ENCODE assay signal across 23 cellular contexts in genomic region chr9:133913571-133914369, GRCh38.
DNase-seq lines count a peak whose midpoint lies in the region; ATAC-seq and TF ChIP-seq lines count a peak whose summit lies in the region.
"Had no signal": no experiment of that assay in that cellular context is flagged by ENCODE, and none has a peak within 500 bp of the region (broad histone marks: within the 10 kb centered on the region; RNA-seq: fewer than 3 reads in every experiment).

No MANE protein-coding gene starts in this region.

- H3K4me2 ChIP-seq in BLaER1 treated with 17β-estradiol and CSF1 and Interleukin-3, amounts not matched to agents 10 nM and 100 nM: peak overlapping the region in 8 of 11 experiments; percentile 7 to 47 (median 36); a peak in 12 of 22 replicates
- no peak overlapping the region for H3K4me2 ChIP-seq in mesenchymal stem cell (ENCODE audit: low read length, poor library complexity, severe bottlenecking)
- H3K4me2 ChIP-seq: hepatocyte had no signal

- H3K9me3 ChIP-seq in BLaER1 treated with 17β-estradiol and CSF1 and Interleukin-3, amounts not matched to agents 10 nM and 100 nM (replicated peaks in 1 of 11): peaks cover 0 to 6% (median 4%) of the 10 kb centered on the region in 11 experiments; a peak in 9 of 22 replicates
- no peaks in the 10 kb centered on the region for H3K9me3 ChIP-seq in mesenchymal stem cell (ENCODE audit: control insufficient read depth, low read length)
- H3K9me3 ChIP-seq in suprapubic skin: no peaks in the 10 kb centered on the region
- H3K9me3 ChIP-seq: gastroesophageal sphincter, HAP-1, SJCRH30 had no signal

- no peak overlapping the region for H2AK5ac ChIP-seq in mesenchymal stem cell (ENCODE audit: low read length, severe bottlenecking)

- peaks cover 37% of the 10 kb centered on the region for H3K4me1 Mint-ChIP-seq in progenitor cell of endocrine pancreas (ENCODE audit: low read depth)
- H3K4me1 Mint-ChIP-seq: activated CD4-positive, alpha-beta T cell treated with anti-CD3 and anti-CD28 coated beads, Interleukin-2, amount 10 ng/mL, durations not matched to agents 7 days and 5 days had no signal

- H3K36me3 ChIP-seq in BLaER1 treated with 17β-estradiol and CSF1 and Interleukin-3, amounts not matched to agents 10 nM and 100 nM: peaks cover 0 to 5% (median 0%) of the 10 kb centered on the region in 11 experiments; a peak in 4 of 22 replicates
- H3K36me3 ChIP-seq in mesenchymal stem cell (ENCODE audit: control insufficient read depth in 1 of 2, insufficient read depth in 2 of 2, low read depth in 1 of 2, low read length in 2 of 2) (peaks cover 3 to 52% of the 10 kb centered on the region in 2 experiments), suprapubic skin (no peaks in the 10 kb centered on the region)
- H3K36me3 ChIP-seq: gastroesophageal sphincter, HAP-1 had no signal

- H3K27ac Mint-ChIP-seq in progenitor cell of endocrine pancreas: peak overlapping the region; percentile 52
- H3K27ac Mint-ChIP-seq: activated CD4-positive, alpha-beta T cell treated with anti-CD3 and anti-CD28 coated beads, Interleukin-2, amount 10 ng/mL, durations not matched to agents 7 days and 5 days; CD8-positive, alpha-beta memory T cell; stimulated activated effector memory CD8-positive, alpha-beta T cell treated with anti-CD3 and anti-CD28 coated beads, Interleukin-12 subunit alpha, Interleukin-12 subunit beta, amount 100 ng/mL, for 72 hours had no signal

- H3K9ac ChIP-seq in BLaER1 treated with 17β-estradiol and CSF1 and Interleukin-3, amounts not matched to agents 10 nM and 100 nM: no peak overlapping the region; a peak in 1 of 22 replicates
- no peak overlapping the region for H3K9ac ChIP-seq in mesenchymal stem cell (ENCODE audit: low read length)

- H4K8ac ChIP-seq in mesenchymal stem cell (ENCODE audit: low read length): no peak overlapping the region

- peak overlapping the region; percentile 37 for H2BK15ac ChIP-seq in mesenchymal stem cell (ENCODE audit: low read depth, poor library complexity, severe bottlenecking)

- TF ChIP-seq CTCF in astrocyte of the spinal cord (IDR thresholded peaks at IDR 0.05; ENCODE audit: low read depth, low read length) (no peak), progenitor cell of endocrine pancreas (IDR thresholded peaks at IDR 0.05; ENCODE audit: unreplicated experiment) (no peak), suprapubic skin (IDR thresholded peaks at IDR 0.05) (no peak)

- no peak overlapping the region for H3K4me3 Mint-ChIP-seq in progenitor cell of endocrine pancreas (ENCODE audit: low read depth)
- H3K4me3 Mint-ChIP-seq: activated CD4-positive, alpha-beta T cell treated with anti-CD3 and anti-CD28 coated beads, Interleukin-2, amount 10 ng/mL, durations not matched to agents 7 days and 5 days; CD8-positive, alpha-beta memory T cell; stimulated activated effector memory CD8-positive, alpha-beta T cell treated with anti-CD3 and anti-CD28 coated beads, Interleukin-12 subunit alpha, Interleukin-12 subunit beta, amount 100 ng/mL, for 72 hours had no signal

- no peak overlapping the region for H4K91ac ChIP-seq in mesenchymal stem cell (ENCODE audit: low read length)

- no peak overlapping the region for H3K4ac ChIP-seq in mesenchymal stem cell (ENCODE audit: low read depth in 1 of 2, low read length in 2 of 2)

- H3K9me3 Mint-ChIP-seq in progenitor cell of endocrine pancreas (ENCODE audit: low read depth): no peaks in the 10 kb centered on the region
- H3K9me3 Mint-ChIP-seq: activated CD4-positive, alpha-beta T cell treated with anti-CD3 and anti-CD28 coated beads, Interleukin-2, amount 10 ng/mL, durations not matched to agents 7 days and 5 days; activated naive CD4-positive, alpha-beta T cell treated with anti-CD3 and anti-CD28 coated beads, Interleukin-2, amount 50 U/mL, for 72 hours; CD8-positive, alpha-beta memory T cell; stimulated activated effector memory CD8-positive, alpha-beta T cell treated with anti-CD3 and anti-CD28 coated beads, Interleukin-12 subunit alpha, Interleukin-12 subunit beta, amount 100 ng/mL, for 72 hours had no signal

- ATAC-seq in GM21529 (IDR thresholded peaks at IDR 0.05; ENCODE audit: unreplicated experiment): no peak
- ATAC-seq: activated naive CD4-positive, alpha-beta T cell treated with anti-CD3 and anti-CD28 coated beads, Interleukin-2, amount 50 U/mL, for 72 hours; gastroesophageal sphincter; stimulated activated effector memory CD8-positive, alpha-beta T cell treated with anti-CD3 and anti-CD28 coated beads, Interleukin-12 subunit alpha, Interleukin-12 subunit beta, amount 100 ng/mL, for 72 hours had no signal

- no peak overlapping the region for H2BK12ac ChIP-seq in mesenchymal stem cell (ENCODE audit: low read length in 2 of 2)

- no peaks in the 10 kb centered on the region for H3K27me3 ChIP-seq in BLaER1 treated with 17β-estradiol and CSF1 and Interleukin-3, amounts not matched to agents 10 nM and 100 nM
- H3K27me3 ChIP-seq in mesenchymal stem cell (ENCODE audit: control insufficient read depth in 1 of 2, insufficient read depth in 1 of 2, low read length in 2 of 2) (no peaks in the 10 kb centered on the region), suprapubic skin (no peaks in the 10 kb centered on the region)
- H3K27me3 ChIP-seq: gastroesophageal sphincter, hepatocyte, SJCRH30 had no signal

- peaks cover 1 to 91% (median 40%) of the 10 kb centered on the region in 11 experiments; a peak in 20 of 22 replicates for H4K20me1 ChIP-seq in BLaER1 treated with 17β-estradiol and CSF1 and Interleukin-3, amounts not matched to agents 10 nM and 100 nM

- in situ Hi-C loops in astrocyte of the spinal cord (cut with HindIII; ENCODE audit: low sequenced_read_pairs): no loop called here

- no peak overlapping the region for H3K4me3 ChIP-seq in BLaER1 treated with 17β-estradiol and CSF1 and Interleukin-3, amounts not matched to agents 10 nM and 100 nM
- H3K4me3 ChIP-seq in astrocyte of the spinal cord (ENCODE audit: low read depth, low read length) (no peak overlapping the region), mesenchymal stem cell (ENCODE audit: insufficient read depth in 1 of 2, low read depth in 1 of 2, low read length in 2 of 2) (no peak overlapping the region), suprapubic skin (no peak overlapping the region)
- H3K4me3 ChIP-seq: gastroesophageal sphincter, HAP-1, hepatocyte, lung, SJCRH30 had no signal

- peaks cover 22 to 92% (median 71%) of the 10 kb centered on the region in 10 experiments for H3K4me1 ChIP-seq in BLaER1 treated with 17β-estradiol and CSF1 and Interleukin-3, amounts not matched to agents 10 nM and 100 nM
- H3K4me1 ChIP-seq in mesenchymal stem cell (ENCODE audit: control insufficient read depth, insufficient read depth, low read depth, low read length): peaks cover 32% of the 10 kb centered on the region
- peaks cover 15% of the 10 kb centered on the region for H3K4me1 ChIP-seq in suprapubic skin
- H3K4me1 ChIP-seq: HAP-1, SJCRH30 had no signal

- H3K79me1 ChIP-seq in mesenchymal stem cell (replicated peaks; ENCODE audit: low read length, poor library complexity, severe bottlenecking): peaks cover 37% of the 10 kb centered on the region

- peak overlapping the region in 4 of 11 experiments; percentile 0 to 36 (median 4); a peak in 2 of 22 replicates for H3K27ac ChIP-seq in BLaER1 treated with 17β-estradiol and CSF1 and Interleukin-3, amounts not matched to agents 10 nM and 100 nM
- no peak overlapping the region for H3K27ac ChIP-seq in mesenchymal stem cell (ENCODE audit: low read length, poor library complexity, severe bottlenecking)
- H3K27ac ChIP-seq in suprapubic skin: no peak overlapping the region
- H3K27ac ChIP-seq: gastroesophageal sphincter, hepatocyte, SJCRH30 had no signal

- H3K14ac ChIP-seq in mesenchymal stem cell (ENCODE audit: low read length in 2 of 2): no peak overlapping the region

- no peak for TF ChIP-seq POLR2A in suprapubic skin (IDR thresholded peaks at IDR 0.05)

- DNase-seq in astrocyte of the spinal cord (ENCODE audit: low read depth, low spot score) (peak; percentile 33), mesenchymal stem cell (no peak), progenitor cell of endocrine pancreas (ENCODE audit: low spot score, unreplicated experiment) (no peak), amygdala (lab: John Stamatoyannopoulos, UW) (no peak), suprapubic skin (ENCODE audit: low spot score in 2 of 2) (no peak)
- DNase-seq: activated CD4-positive, alpha-beta T cell treated with anti-CD3 and anti-CD28 coated beads, Interleukin-2, amount 10 ng/mL, durations not matched to agents 7 days and 5 days; activated effector memory CD4-positive, alpha-beta T cell treated with Interleukin-2 at 50 U/mL for 16 hours; activated T-cell treated with anti-CD3 and anti-CD28 coated beads, Interleukin-2, amount 50 U/mL, for 1 hour; CD8-positive, alpha-beta memory T cell; DMS 273 treated with DMSO at 0.1 percent for 48 hours; effector CD4-positive, alpha-beta T cell; NCI-H146; NCI-H446 treated with DMSO at 0.1 percent for 48 hours; NCI-H82; SJCRH30 had no signal

- H3K18ac ChIP-seq in mesenchymal stem cell (ENCODE audit: low read depth in 1 of 2, low read length in 2 of 2): no peak overlapping the region

- no peak for TF ChIP-seq EP300 in suprapubic skin (IDR thresholded peaks at IDR 0.05)

- WGBS in mesenchymal stem cell: 77% methylated on average over 27 of the region's 27 CpGs
- 84% methylated on average over 18 of the region's 27 CpGs for WGBS in suprapubic skin

- no peaks in the 10 kb centered on the region for H3K27me3 Mint-ChIP-seq in progenitor cell of endocrine pancreas
- H3K27me3 Mint-ChIP-seq: activated CD4-positive, alpha-beta T cell treated with anti-CD3 and anti-CD28 coated beads, Interleukin-2, amount 10 ng/mL, durations not matched to agents 7 days and 5 days had no signal

- H3K36me3 Mint-ChIP-seq in progenitor cell of endocrine pancreas (ENCODE audit: insufficient read depth): no peaks in the 10 kb centered on the region
- H3K36me3 Mint-ChIP-seq: activated naive CD4-positive, alpha-beta T cell treated with anti-CD3 and anti-CD28 coated beads, Interleukin-2, amount 50 U/mL, for 72 hours; CD8-positive, alpha-beta memory T cell; stimulated activated effector memory CD8-positive, alpha-beta T cell treated with anti-CD3 and anti-CD28 coated beads, Interleukin-12 subunit alpha, Interleukin-12 subunit beta, amount 100 ng/mL, for 72 hours had no signal

- H2AFZ ChIP-seq in mesenchymal stem cell (ENCODE audit: low read depth, low read length): no peak overlapping the region
- H2AFZ ChIP-seq: hepatocyte had no signal

- no peak overlapping the region for H2BK120ac ChIP-seq in mesenchymal stem cell (ENCODE audit: low read depth, low read length)

- H2BK5ac ChIP-seq in mesenchymal stem cell (ENCODE audit: low read depth, low read length, poor library complexity, severe bottlenecking): no peak overlapping the region

- no peak overlapping the region for H3K23ac ChIP-seq in mesenchymal stem cell (ENCODE audit: low read length in 2 of 2)
